In genomic region chr10:69353981-69354635, GRCh38 we compare ENCODE assay signal across 1 cellular context.
TF ChIP-seq lines count a peak whose summit lies in the region.

No MANE protein-coding gene starts in this region.

TF ChIP-seq in GM23338, 12 proteins besides CTCF, POLR2A, EP300 and RAD21 (continued from another document):
- TF ChIP-seq REST (IDR thresholded peaks at IDR 0.05; ENCODE audit: unreplicated experiment) (no peak), JUNB (IDR thresholded peaks at IDR 0.05; ENCODE audit: unreplicated experiment) (no peak), NANOG (IDR thresholded peaks at IDR 0.05; ENCODE audit: borderline replicate concordance) (no peak), STAT1 (IDR thresholded peaks at IDR 0.05; ENCODE audit: unreplicated experiment) (no peak), ZNF331 (CRISPR knock-in tag; IDR thresholded peaks at IDR 0.05; ENCODE audit: low read depth) (no peak), POLR2AphosphoS5 (IDR thresholded peaks at IDR 0.05; ENCODE audit: low read depth) (no peak), EZH2phosphoT487 (IDR thresholded peaks at IDR 0.05; ENCODE audit: unreplicated experiment) (no peak), CREB1 (CRISPR knock-in tag; IDR thresholded peaks at IDR 0.05; ENCODE audit: low read depth) (no peak), ZNF462 (CRISPR knock-in tag; IDR thresholded peaks at IDR 0.05) (no peak), ZNF114 (CRISPR knock-in tag; IDR thresholded peaks at IDR 0.05) (no peak), EZH2 (IDR thresholded peaks at IDR 0.05; ENCODE audit: low read depth, unreplicated experiment) (no peak)
